In the genomic region with DNA sequence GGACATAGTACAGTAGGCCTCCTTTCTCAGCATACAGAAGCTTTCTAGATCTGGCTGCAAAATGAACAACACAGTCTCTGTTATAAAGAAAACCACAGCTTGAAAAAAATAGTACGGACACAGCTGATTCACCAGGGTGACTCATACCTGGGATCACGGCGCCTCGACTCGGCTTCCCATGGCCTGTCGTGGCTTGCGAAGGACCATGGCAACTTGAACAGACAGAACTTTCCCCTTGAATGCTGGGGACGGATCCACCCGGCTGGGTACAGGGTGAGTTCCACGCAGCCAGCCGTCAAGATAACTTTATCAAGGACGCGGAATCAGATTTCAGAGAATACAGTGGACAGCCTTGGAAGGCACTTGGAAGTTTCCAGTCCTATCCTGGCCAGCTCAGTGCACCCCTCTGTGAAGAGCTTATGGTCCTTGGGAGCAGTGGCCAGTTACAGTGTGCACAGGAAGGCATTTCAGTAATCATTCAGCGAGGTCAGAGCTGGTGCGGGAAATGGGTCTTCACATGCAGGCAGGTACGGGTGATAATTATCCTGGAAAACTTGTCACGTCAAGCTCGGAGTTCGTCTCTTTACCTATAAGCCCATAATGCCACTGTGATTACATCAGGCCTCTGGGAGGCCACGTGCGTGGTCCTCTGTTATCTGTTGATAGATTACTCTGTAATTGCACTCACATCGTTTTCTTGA, we compare ENCODE assay signal across 10 cellular contexts. TPM values are rescaled to one million over a fixed set of nuclear protein-coding genes. Genes with fewer than 3 reads are reported as not detected.
DNase-seq lines count a peak whose midpoint lies in the region; ATAC-seq and TF ChIP-seq lines count a peak whose summit lies in the region.
"Had no signal": no experiment of that assay in that cellular context is flagged by ENCODE, and none has a peak within 500 bp of the region (broad histone marks: within the 10 kb centered on the region; RNA-seq: fewer than 3 reads in every experiment).

No MANE protein-coding gene starts in this region.

- in situ Hi-C loops in GM23248 (cut with MboI) (no loop called here), gastrocnemius medialis (cut with MboI; ENCODE audit: low sequenced_read_pairs in 4 of 4) (no loop called here)

- H3K4me3 Mint-ChIP-seq in WTC11: no peak overlapping the region

- no peak for TF ChIP-seq POLR2A in gastrocnemius medialis (IDR thresholded peaks at IDR 0.05)

- H3F3A ChIP-seq in GM23248 (ENCODE audit: insufficient read depth): no peaks in the 10 kb centered on the region

- H3K4me1 ChIP-seq in GM23248 (ENCODE audit: insufficient read depth): no peaks in the 10 kb centered on the region
- H3K4me1 ChIP-seq in gastrocnemius medialis: no peaks in the 10 kb centered on the region

- H3K27ac ChIP-seq in GM23248 (no peak overlapping the region), gastrocnemius medialis (no peak overlapping the region)

- no peaks in the 10 kb centered on the region for H3K9me2 ChIP-seq in GM23248 (ENCODE audit: insufficient read depth)

- H3K9ac ChIP-seq in GM23248: no peak overlapping the region

- ATAC-seq in esophagus mucosa (peak; percentile 83), gastrocnemius medialis (peak; percentile 36 to 63), WTC11 (no peak)

- H3K27me3 ChIP-seq in GM23248 (replicated peaks; ENCODE audit: insufficient read depth): no peaks in the 10 kb centered on the region
- no peaks in the 10 kb centered on the region for H3K27me3 ChIP-seq in gastrocnemius medialis

- CTCF ChIA-PET in WTC11 (lab: Charles Lee): interaction anchor here (1.5 kb wide), 1 partner anchor 426 kb away, joined by 3 read pairs; no protein-coding TSS in a partner anchor

- H3K36me3 Mint-ChIP-seq in WTC11: peaks cover 4% of the 10 kb centered on the region

- H4K20me1 ChIP-seq in GM23248 (ENCODE audit: insufficient read depth): no peaks in the 10 kb centered on the region

- H3K36me3 ChIP-seq in GM23248 (ENCODE audit: low read depth): no peaks in the 10 kb centered on the region
- H3K36me3 ChIP-seq in gastrocnemius medialis: no peaks in the 10 kb centered on the region

- H3K27me3 Mint-ChIP-seq in WTC11 (ENCODE audit: low read depth): no peaks in the 10 kb centered on the region

- H2AFZ ChIP-seq in GM23248: no peak overlapping the region

- H3K79me2 ChIP-seq in GM23248 (ENCODE audit: insufficient read depth): no peaks in the 10 kb centered on the region

- no peak for TF ChIP-seq CTCF in gastrocnemius medialis (IDR thresholded peaks at IDR 0.05 in 4 of 5, conservative IDR thresholded peaks at IDR 0.05 in 1 of 5)
- no peak for TF ChIP-seq CTCF in WTC11 (IDR thresholded peaks at IDR 0.05)

- DNase-seq in GM23248 (peak; percentile 47), RKO (ENCODE audit: low spot score) (peak; percentile 76), gastrocnemius medialis (peak in 1 of 2 donors; percentile 18), CD1c-positive myeloid dendritic cell (ENCODE audit: extremely low spot score) (no peak), mesenteric fat pad (ENCODE audit: low spot score) (no peak), RPMI8226 (no peak), WTC11 (ENCODE audit: low spot score) (no peak)
- DNase-seq: activated effector memory CD4-positive, alpha-beta T cell treated with Interleukin-2 at 50 U/mL for 16 hours; NCI-H2081 had no signal

- intact Hi-C loops in gastrocnemius medialis (cut with DNase I; ENCODE audit: low total_unique reads): no loop called here

- H3K4me1 Mint-ChIP-seq in WTC11: peaks cover 5% of the 10 kb centered on the region; the same call in 1 of the 2 replicates

- H3K9me3 ChIP-seq in GM23248 (ENCODE audit: low read depth) (no peaks in the 10 kb centered on the region), gastrocnemius medialis (no peaks in the 10 kb centered on the region)

- H3K27ac Mint-ChIP-seq in WTC11: no peak overlapping the region

- H3K4me3 ChIP-seq in GM23248 (no peak overlapping the region), gastrocnemius medialis (no peak overlapping the region)

- POLR2A ChIA-PET in WTC11 (lab: Charles Lee): no interaction called here

- peaks cover 28% of the 10 kb centered on the region for H3K9me3 Mint-ChIP-seq in WTC11

- WGBS in GM23248 (ENCODE audit: low coverage in 1 of 2, low lambda C conversion rate in 2 of 2, missing lambda C conversion rate in 2 of 2), 2 experiments: 67 to 72% methylated on average over 22 of the region's 22 CpGs

- no peak overlapping the region for H3K4me2 ChIP-seq in GM23248 (ENCODE audit: unreplicated experiment)

TF ChIP-seq in WTC11, 78 proteins besides CTCF, POLR2A, EP300 and RAD21 (continues in another document):
- TF ChIP-seq AFF4 (CRISPR knock-in tag; IDR thresholded peaks at IDR 0.05; ENCODE audit: borderline replicate concordance) (no peak), RORB (CRISPR knock-in tag; IDR thresholded peaks at IDR 0.05) (no peak), ARID4B (CRISPR knock-in tag; IDR thresholded peaks at IDR 0.05; ENCODE audit: borderline replicate concordance) (no peak), CDX4 (CRISPR knock-in tag; IDR thresholded peaks at IDR 0.05; ENCODE audit: borderline replicate concordance) (no peak), ZNF121 (CRISPR knock-in tag; IDR thresholded peaks at IDR 0.05) (no peak)

RNA-seq across cellular contexts. Expression of gene MAF, which starts 57.9 kb away (rescaled TPM):
- 0.22 TPM in 1 of 2 replicates, not detected in the other for total RNA-seq in GM23248 (2014; rRNA removed; shearing (Covaris generic))
- polyA plus RNA-seq in GM23248 (2016; fragmentation: Nextera tagmentation; extraction: Ambion mirVana): not detected in 2 replicates
- 27.2 TPM for total RNA-seq in esophagus mucosa
- 10 to 100 TPM; 10.9 to 46.7 (median 32.5) TPM for total RNA-seq in gastrocnemius medialis
- total RNA-seq in mesenteric fat pad: 100 TPM
- 3.7 to 6.6 TPM (median 4.6 TPM) in 3 replicates for total RNA-seq in WTC11 (2021)

Comparison
In these comparisons a context has a peak if more than half of its experiments do, and no peak if none do; other contexts are left out.
1. DNase-seq: peak in GM23248 (single experiment) and RKO (single experiment); none in CD1c-positive myeloid dendritic cell (single experiment), mesenteric fat pad (single experiment), RPMI8226 (single experiment) and WTC11 (single experiment).